In genomic region chr2:68320118-68320641, GRCh38 we compare ENCODE assay signal across 8 cellular contexts. TPM values are rescaled to one million over a fixed set of nuclear protein-coding genes. Genes with fewer than 3 reads are reported as not detected.
A peak's percentile ranks its signal among the peaks of the same experiment; 100 is the strongest.
DNase-seq lines count a peak whose midpoint lies in the region; ATAC-seq and TF ChIP-seq lines count a peak whose summit lies in the region.

No MANE protein-coding gene starts in this region.

- no peaks in the 10 kb centered on the region for H3K9me3 ChIP-seq in uterus

- peaks cover 5% of the 10 kb centered on the region for H3K4me1 Mint-ChIP-seq in activated naive CD4-positive, alpha-beta T cell treated with anti-CD3 and anti-CD28 coated beads, Interleukin-2, amount 10 ng/mL, durations not matched to agents 7 days and 5 days
- peaks cover 11% of the 10 kb centered on the region for H3K4me1 Mint-ChIP-seq in mesothelial cell of epicardium

- H3K27me3 ChIP-seq in uterus = no peaks in the 10 kb centered on the region

- no peak for ATAC-seq in GM21423 (IDR thresholded peaks at IDR 0.05; ENCODE audit: unreplicated experiment)

- TF ChIP-seq CTCF in mesothelial cell of epicardium (IDR thresholded peaks at IDR 0.05; ENCODE audit: unreplicated experiment) (no peak), uterus (IDR thresholded peaks at IDR 0.05) (no peak)

- no peaks in the 10 kb centered on the region for H3K4me1 ChIP-seq in uterus

- H3K27ac ChIP-seq in cingulate gyrus (ENCODE audit: low read depth, low read length) = peak overlapping the region; percentile 94
- H3K27ac ChIP-seq in uterus = peak overlapping the region; percentile 91 to 95

- intact Hi-C loops in uterus (cut with DNase I; ENCODE audit: low total_unique reads) = no loop called here

- CTCF ChIA-PET in activated naive CD4-positive, alpha-beta T cell treated with anti-CD3 and anti-CD28 coated beads, Interleukin-2, amount 10 ng/mL, durations not matched to agents 7 days and 5 days (lab: Charles Lee) = no interaction called here

- peaks cover 52% of the 10 kb centered on the region for H3K27me3 Mint-ChIP-seq in activated naive CD4-positive, alpha-beta T cell treated with anti-CD3 and anti-CD28 coated beads, Interleukin-2, amount 10 ng/mL, durations not matched to agents 7 days and 5 days
- H3K27me3 Mint-ChIP-seq in mesothelial cell of epicardium (ENCODE audit: low read depth) = peaks cover 88% of the 10 kb centered on the region

- DNase-seq in activated naive CD4-positive, alpha-beta T cell treated with anti-CD3 and anti-CD28 coated beads, Interleukin-2, amount 10 ng/mL, durations not matched to agents 7 days and 5 days = no peak
- DNase-seq in activated naive CD4-positive, alpha-beta T cell treated with anti-CD3 and anti-CD28 coated beads, Interleukin-2, amount 50 U/mL, for 16 hours = no peak
- DNase-seq in NCI-H82 (lab: John Stamatoyannopoulos, UW) = peak; percentile 90
- DNase-seq in mesothelial cell of epicardium (ENCODE audit: low spot score in 2 of 2, unreplicated experiment in 2 of 2) = peak in 1 of 2 experiments; percentile 42
- DNase-seq in uterus = peak; percentile 26 to 28
- no peak for DNase-seq in cortex of kidney (lab: John Stamatoyannopoulos, UW)

- no peak overlapping the region for H3K27ac Mint-ChIP-seq in activated naive CD4-positive, alpha-beta T cell treated with anti-CD3 and anti-CD28 coated beads, Interleukin-2, amount 10 ng/mL, durations not matched to agents 7 days and 5 days
- peak overlapping the region; percentile 59 for H3K27ac Mint-ChIP-seq in mesothelial cell of epicardium

- H3K4me3 ChIP-seq in uterus = peak overlapping the region; percentile 62 to 96

- peak overlapping the region; percentile 11 for H3K4me3 Mint-ChIP-seq in activated naive CD4-positive, alpha-beta T cell treated with anti-CD3 and anti-CD28 coated beads, Interleukin-2, amount 10 ng/mL, durations not matched to agents 7 days and 5 days
- peak overlapping the region; percentile 78 for H3K4me3 Mint-ChIP-seq in mesothelial cell of epicardium

- no peaks in the 10 kb centered on the region for H3K9me3 Mint-ChIP-seq in activated naive CD4-positive, alpha-beta T cell treated with anti-CD3 and anti-CD28 coated beads, Interleukin-2, amount 10 ng/mL, durations not matched to agents 7 days and 5 days
- no peaks in the 10 kb centered on the region for H3K9me3 Mint-ChIP-seq in mesothelial cell of epicardium

- TF ChIP-seq POLR2A in uterus (IDR thresholded peaks at IDR 0.05) = no peak

- H3K36me3 Mint-ChIP-seq in activated naive CD4-positive, alpha-beta T cell treated with anti-CD3 and anti-CD28 coated beads, Interleukin-2, amount 10 ng/mL, durations not matched to agents 7 days and 5 days = no peaks in the 10 kb centered on the region
- peaks cover 4% of the 10 kb centered on the region for H3K36me3 Mint-ChIP-seq in mesothelial cell of epicardium

- H3K36me3 ChIP-seq in uterus = no peaks in the 10 kb centered on the region

RNA-seq across cellular contexts. Expression of gene CNRIP1, which starts 0.4 kb away (rescaled TPM):
- total RNA-seq in mesothelial cell of epicardium (4.9 to 5.6 TPM (median 5.2 TPM) in 3 replicates), uterus (10 to 100 TPM; 30.2 to 58.1 (median 40.6) TPM)

RNA-seq across cellular contexts. Expression of gene PLEK, which starts 44.9 kb away (rescaled TPM):
- total RNA-seq in mesothelial cell of epicardium = not detected in 3 replicates
- total RNA-seq in uterus = 1 to 10 TPM in 3 of 4 donors, under 1 TPM in 1; under 0.01 to 7.5 (median 3.4) TPM

Comparison
In these comparisons a context has a peak if more than half of its experiments do, and no peak if none do; other contexts are left out.
1. DNase-seq: peak in NCI-H82 (single experiment) and uterus (2 of 2); none in activated naive CD4-positive, alpha-beta T cell treated with anti-CD3 and anti-CD28 coated beads, Interleukin-2, amount 10 ng/mL, durations not matched to agents 7 days and 5 days (single experiment), activated naive CD4-positive, alpha-beta T cell treated with anti-CD3 and anti-CD28 coated beads, Interleukin-2, amount 50 U/mL, for 16 hours (single experiment) and cortex of kidney (single experiment).